Comparison of ENCODE assay signal across 17 cellular contexts in the genomic region with DNA sequence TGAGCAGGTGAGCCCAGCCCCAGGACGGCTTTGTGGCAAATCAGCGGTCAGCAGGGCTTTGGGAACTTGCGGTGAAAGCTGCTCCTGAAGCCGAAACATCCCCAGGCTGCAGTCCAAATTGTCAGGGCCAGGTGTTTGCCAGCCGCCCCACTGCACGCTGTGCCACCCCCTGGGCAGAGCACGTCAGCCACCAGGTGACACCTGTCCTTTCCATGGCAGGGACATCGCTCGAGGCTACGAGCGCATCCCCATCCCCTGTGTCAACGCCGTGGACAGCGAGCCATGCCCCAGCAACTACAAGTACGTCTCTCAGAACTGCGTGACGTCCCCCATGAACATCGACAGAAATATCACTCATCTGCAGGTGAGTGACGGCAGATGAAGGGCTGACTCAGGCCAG.
DNase-seq lines count a peak whose midpoint lies in the region; ATAC-seq and TF ChIP-seq lines count a peak whose summit lies in the region.
"Had no signal": no experiment of that assay in that cellular context is flagged by ENCODE, and none has a peak within 500 bp of the region (broad histone marks: within the 10 kb centered on the region; RNA-seq: fewer than 3 reads in every experiment).

No MANE protein-coding gene starts in this region.

- intact Hi-C loops in IMR-90 (cut with micrococcal nuclease) (no loop called here), adrenal gland (cut with DNase I) (no loop called here), heart left ventricle (cut with DNase I) (no loop called here)

- H3K27me3 Mint-ChIP-seq in endothelial cell (ENCODE audit: unreplicated experiment) = peaks cover 9% of the 10 kb centered on the region
- H3K27me3 Mint-ChIP-seq: CD4-positive, alpha-beta T cell had no signal

- no peak overlapping the region for H3K14ac ChIP-seq in IMR-90 (replicated peaks; ENCODE audit: low read depth, low read length)

- H3K4me3 ChIP-seq in IMR-90 (ENCODE audit: insufficient read depth, low read depth, low read length) (no peak overlapping the region), adrenal gland (no peak overlapping the region), heart left ventricle (no peak overlapping the region)
- H3K4me3 ChIP-seq: K562, PC-9 had no signal

- no peak overlapping the region for H2BK5ac ChIP-seq in IMR-90 (ENCODE audit: low read depth, low read length, poor library complexity, severe bottlenecking)

- no peaks in the 10 kb centered on the region; a peak in 1 of 4 replicates for H3K79me1 ChIP-seq in IMR-90 (ENCODE audit: low read depth in 1 of 2, low read length in 2 of 2)

- CTCF ChIA-PET in IMR-90 (lab: Yijun Ruan, JAX) = no interaction called here

- dilution Hi-C loops in IMR-90 (cut with HindIII; ENCODE audit: low sequenced_read_pairs, unreplicated experiment) = no loop called here

- ATAC-seq in IMR-90 (ENCODE audit: low read depth) (no peak), HG02970 (IDR thresholded peaks at IDR 0.05; ENCODE audit: low FRiP score, unreplicated experiment) (no peak), heart left ventricle (no peak)
- ATAC-seq: K562, SK-N-SH treated with all-trans-retinoic acid at 6 μM for 48 hours had no signal

- H2AK5ac ChIP-seq in IMR-90 (ENCODE audit: low read depth, low read length) = no peak overlapping the region

- H3K4me3 Mint-ChIP-seq in endothelial cell (ENCODE audit: unreplicated experiment) = no peak overlapping the region
- H3K4me3 Mint-ChIP-seq: CD4-positive, alpha-beta T cell had no signal

- 98% methylated on average over 8 of the region's 19 CpGs; no CpG with 5 or more reads in 1 of the 2 experiments for WGBS in IMR-90 (ENCODE audit: extremely low coverage in 2 of 2, insufficient read length in 1 of 2), 2 experiments
- WGBS in adrenal gland, 4 donors = 95 to 97% (median 96%) methylated on average over 9 to 19 of the region's 19 CpGs
- 93 to 96% (median 96%) methylated on average over 19 of the region's 19 CpGs for WGBS in heart left ventricle, 4 donors

- H4K20me1 ChIP-seq in IMR-90 (ENCODE audit: insufficient read depth, low read length) = no peaks in the 10 kb centered on the region

- H3K4ac ChIP-seq in IMR-90 (ENCODE audit: low read depth, low read length) = no peak overlapping the region

- H2BK15ac ChIP-seq in IMR-90 (ENCODE audit: low read depth, low read length) = no peak overlapping the region

- H3K27me3 ChIP-seq in IMR-90 (ENCODE audit: control insufficient read depth, insufficient read depth, low read length) (no peaks in the 10 kb centered on the region), adrenal gland (no peaks in the 10 kb centered on the region), heart left ventricle (no peaks in the 10 kb centered on the region)

- no peaks in the 10 kb centered on the region for H3K9me1 ChIP-seq in IMR-90 (ENCODE audit: insufficient read depth, low read length)

- no peak overlapping the region for H2BK20ac ChIP-seq in IMR-90 (ENCODE audit: low read depth, low read length)

- no peak overlapping the region for H3K9ac ChIP-seq in IMR-90 (ENCODE audit: low read depth, low read length)

- peaks cover 53% of the 10 kb centered on the region for H3K36me3 Mint-ChIP-seq in endothelial cell (ENCODE audit: low read depth, unreplicated experiment)

- H3K56ac ChIP-seq in IMR-90 (ENCODE audit: extremely low read depth, insufficient read depth, low read length) = no peak overlapping the region

- no peaks in the 10 kb centered on the region for H3K9me3 Mint-ChIP-seq in endothelial cell (ENCODE audit: unreplicated experiment)
- H3K9me3 Mint-ChIP-seq: CD4-positive, alpha-beta T cell had no signal

- H4K5ac ChIP-seq in IMR-90 (ENCODE audit: low read depth, low read length) = no peak overlapping the region

- no peak overlapping the region for H4K8ac ChIP-seq in IMR-90 (ENCODE audit: low read depth in 2 of 2, low read length in 2 of 2)

- no peak overlapping the region for H3K27ac ChIP-seq in IMR-90 (ENCODE audit: insufficient read depth, low read length)
- no peak overlapping the region for H3K27ac ChIP-seq in adrenal gland
- H3K27ac ChIP-seq in heart left ventricle = no peak overlapping the region
- H3K27ac ChIP-seq: HL-60, PC-9 had no signal

- H3K9me3 ChIP-seq in IMR-90 (ENCODE audit: control insufficient read depth, insufficient read depth, low read length) (peaks cover 14% of the 10 kb centered on the region; the same call in 1 of the 2 replicates), adrenal gland (replicated peaks in 1 of 3) (no peaks in the 10 kb centered on the region), heart left ventricle (peaks cover 0 to 2% (median 0%) of the 10 kb centered on the region in 12 donors)

- H2AFZ ChIP-seq in IMR-90 (replicated peaks; ENCODE audit: low read length, poor library complexity) = peak overlapping the region; percentile 21
- H2AFZ ChIP-seq: PC-9 had no signal

- no TSS peak for BruUV-seq in IMR-90 (replicated peaks; lab: Mats Ljungman, UMichigan)

- H3K4me1 Mint-ChIP-seq in endothelial cell (ENCODE audit: unreplicated experiment) = peaks cover 3% of the 10 kb centered on the region

- TF ChIP-seq POLR2A in IMR-90 (IDR thresholded peaks at IDR 0.05; ENCODE audit: low read depth, low read length) (no peak), adrenal gland (IDR thresholded peaks at IDR 0.05) (no peak), heart left ventricle (IDR thresholded peaks at IDR 0.05) (no peak)

- in situ Hi-C loops in IMR-90 (cut with MboI; ENCODE audit: low sequenced_read_pairs) = no loop called here

- TF ChIP-seq CTCF in IMR-90 (conservative IDR thresholded peaks at IDR 0.05; ENCODE audit: low read depth, low read length) (no peak), endothelial cell (IDR thresholded peaks at IDR 0.05; ENCODE audit: unreplicated experiment) (no peak), adrenal gland (IDR thresholded peaks at IDR 0.05) (no peak), heart left ventricle (IDR thresholded peaks at IDR 0.05) (no peak)

- TF ChIP-seq RAD21 in IMR-90 (IDR thresholded peaks at IDR 0.05; ENCODE audit: low read length) = no peak

- no peak overlapping the region for H2BK120ac ChIP-seq in IMR-90 (ENCODE audit: low read depth, low read length)

- no peak overlapping the region for H2AK9ac ChIP-seq in IMR-90 (replicated peaks; ENCODE audit: low read depth, low read length, poor library complexity)

- DNase-seq in COLO668 (lab: John Stamatoyannopoulos, UW; ENCODE audit: unreplicated experiment) (peak; percentile 40), IMR-90 (no peak), NCI-H345 treated with DMSO at 0.1 percent for 48 hours (lab: John Stamatoyannopoulos, UW; ENCODE audit: unreplicated experiment) (peak; percentile 85), endothelial cell (ENCODE audit: low spot score) (no peak), adrenal gland (no peak), D341Med (ENCODE audit: low spot score) (no peak), heart left ventricle (no peak)
- DNase-seq: CD4-positive, alpha-beta T cell; NCI-H1048; NCI-H1930; NCI-H226; PC-9; SHP77 had no signal

- H3K18ac ChIP-seq in IMR-90 (ENCODE audit: low read depth, low read length) = no peak overlapping the region

- peak overlapping the region; percentile 14 for H3K27ac Mint-ChIP-seq in endothelial cell (ENCODE audit: unreplicated experiment)
- H3K27ac Mint-ChIP-seq: CD4-positive, alpha-beta T cell had no signal

- H3K4me1 ChIP-seq in IMR-90 (ENCODE audit: control insufficient read depth, insufficient read depth, low read length) (no peaks in the 10 kb centered on the region), adrenal gland (replicated peaks in 1 of 2) (peaks cover 4 to 9% of the 10 kb centered on the region in 2 donors), heart left ventricle (no peaks in the 10 kb centered on the region)

- no peak overlapping the region for H3K23ac ChIP-seq in IMR-90 (ENCODE audit: low read depth, low read length)

- no peak overlapping the region for H4K91ac ChIP-seq in IMR-90 (ENCODE audit: insufficient read depth, low read depth, low read length)

- POLR2A ChIA-PET in IMR-90 (lab: Charles Lee; ENCODE audit: unreplicated experiment) = no interaction called here

- no peak overlapping the region for H3K4me2 ChIP-seq in IMR-90 (ENCODE audit: low read depth, low read length)
- H3K4me2 ChIP-seq: PC-9 had no signal

- H3K36me3 ChIP-seq in IMR-90 (ENCODE audit: control insufficient read depth, insufficient read depth, low read length) = peaks cover 60% of the 10 kb centered on the region
- H3K36me3 ChIP-seq in adrenal gland (replicated peaks in 1 of 2) = peaks cover 0 to 63% of the 10 kb centered on the region in 2 donors
- peaks cover 0 to 86% (median 80%) of the 10 kb centered on the region in 9 donors for H3K36me3 ChIP-seq in heart left ventricle

TF ChIP-seq in IMR-90, 13 proteins besides CTCF, POLR2A, EP300 and RAD21:
- no peak for TF ChIP-seq CEBPB (IDR thresholded peaks at IDR 0.05; ENCODE audit: low read depth, low read length)

Comparison
In these comparisons a context has a peak if more than half of its experiments do, and no peak if none do; other contexts are left out.
1. DNase-seq: peak in COLO668 (single experiment) and NCI-H345 treated with DMSO at 0.1 percent for 48 hours (single experiment); none in IMR-90 (single experiment), endothelial cell (single experiment), adrenal gland (0 of 7), D341Med (single experiment) and heart left ventricle (0 of 5).